In the genomic region with DNA sequence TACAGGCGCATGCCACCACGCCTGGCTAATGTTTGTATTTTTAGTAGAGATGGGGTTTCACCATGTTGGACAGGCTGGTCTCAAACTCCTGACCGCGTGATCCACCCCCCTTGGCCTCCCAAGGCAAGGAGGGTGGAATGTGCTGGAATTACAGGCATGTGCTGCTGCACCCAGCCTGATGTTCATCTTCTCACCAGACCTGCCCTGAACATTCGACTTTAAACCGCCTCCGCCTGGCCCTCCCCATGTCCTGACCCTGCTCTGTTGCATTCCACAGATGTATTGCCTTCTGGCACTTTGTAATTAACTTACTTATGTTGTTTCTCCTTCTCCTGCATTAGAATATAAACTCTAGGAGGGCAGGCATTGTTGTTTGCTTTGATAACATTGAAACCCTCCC, we compare ENCODE assay signal across 17 cellular contexts.
DNase-seq lines count a peak whose midpoint lies in the region; ATAC-seq and TF ChIP-seq lines count a peak whose summit lies in the region.
"Had no signal": no experiment of that assay in that cellular context is flagged by ENCODE, and none has a peak within 500 bp of the region (broad histone marks: within the 10 kb centered on the region; RNA-seq: fewer than 3 reads in every experiment).

No MANE protein-coding gene starts in this region.

- no peaks in the 10 kb centered on the region for H3K36me3 ChIP-seq in Caco-2 (ENCODE audit: control insufficient read depth, insufficient read depth, low read length)
- H3K36me3 ChIP-seq in spleen, result no peaks in the 10 kb centered on the region
- no peaks in the 10 kb centered on the region for H3K36me3 ChIP-seq in GM23338 (ENCODE audit: insufficient read depth)

- H3K4me3 Mint-ChIP-seq in Caco-2 (ENCODE audit: unreplicated experiment) (no peak overlapping the region), chondrocyte (ENCODE audit: unreplicated experiment) (no peak overlapping the region), mesothelial cell of epicardium (no peak overlapping the region), GM23338 (no peak overlapping the region)
- H3K4me3 Mint-ChIP-seq in activated CD4-positive, alpha-beta memory T cell treated with anti-CD3 and anti-CD28 coated beads, Interleukin-2, amount 10 ng/mL, durations not matched to agents 7 days and 5 days, result no peak overlapping the region
- no peak overlapping the region for H3K4me3 Mint-ChIP-seq in stimulated activated naive CD8-positive, alpha-beta T cell treated with anti-CD3 and anti-CD28 coated beads, Interleukin-15, amount 100 ng/mL, for 72 hours
- H3K4me3 Mint-ChIP-seq: CD14-positive monocyte had no signal

- H3K9me3 ChIP-seq in Caco-2 (no peaks in the 10 kb centered on the region), spleen (no peaks in the 10 kb centered on the region)

- H3K9me3 Mint-ChIP-seq in Caco-2 (ENCODE audit: unreplicated experiment) (no peaks in the 10 kb centered on the region), chondrocyte (ENCODE audit: low read depth) (peaks cover 3% of the 10 kb centered on the region), mesothelial cell of epicardium (peaks cover 3% of the 10 kb centered on the region), GM23338 (no peaks in the 10 kb centered on the region)
- no peaks in the 10 kb centered on the region for H3K9me3 Mint-ChIP-seq in activated CD4-positive, alpha-beta memory T cell treated with anti-CD3 and anti-CD28 coated beads, Interleukin-2, amount 10 ng/mL, durations not matched to agents 7 days and 5 days
- no peaks in the 10 kb centered on the region for H3K9me3 Mint-ChIP-seq in stimulated activated naive CD8-positive, alpha-beta T cell treated with anti-CD3 and anti-CD28 coated beads, Interleukin-15, amount 100 ng/mL, for 72 hours

- H3K4me2 ChIP-seq in GM23338, result no peak overlapping the region

- H3F3A ChIP-seq in GM23338 (replicated peaks; ENCODE audit: low read depth), result no peaks in the 10 kb centered on the region

- no peaks in the 10 kb centered on the region for H3K79me2 ChIP-seq in GM23338 (replicated peaks; ENCODE audit: insufficient read depth)

- no TSS peak for BruUV-seq in Caco-2 (replicated peaks; lab: Mats Ljungman, UMichigan)

- TF ChIP-seq POLR2A in spleen (IDR thresholded peaks at IDR 0.05), result no peak

- peaks cover 9% of the 10 kb centered on the region for H3K36me3 Mint-ChIP-seq in Caco-2 (ENCODE audit: insufficient read depth, unreplicated experiment)
- no peaks in the 10 kb centered on the region for H3K36me3 Mint-ChIP-seq in chondrocyte (ENCODE audit: low read depth)
- H3K36me3 Mint-ChIP-seq in mesothelial cell of epicardium, result no peaks in the 10 kb centered on the region
- H3K36me3 Mint-ChIP-seq in activated CD4-positive, alpha-beta memory T cell treated with anti-CD3 and anti-CD28 coated beads, Interleukin-2, amount 10 ng/mL, durations not matched to agents 7 days and 5 days (ENCODE audit: low read depth), result no peaks in the 10 kb centered on the region
- H3K36me3 Mint-ChIP-seq in GM23338 (ENCODE audit: low read depth), result no peaks in the 10 kb centered on the region; the same call in 2 of the 3 replicates
- H3K36me3 Mint-ChIP-seq: CD14-positive monocyte had no signal

- intact Hi-C loops in Caco-2 (cut with micrococcal nuclease; ENCODE audit: unreplicated experiment), result no loop called here
- intact Hi-C loops in spleen (cut with DNase I; ENCODE audit: low total_unique reads), result no loop called here

- WGBS in spleen, 5 donors, result 88 to 95% (median 92%) methylated on average over 7 of the region's 7 CpGs

- H3K27me3 Mint-ChIP-seq in Caco-2 (ENCODE audit: insufficient read depth, unreplicated experiment) (no peaks in the 10 kb centered on the region), chondrocyte (ENCODE audit: low read depth) (no peaks in the 10 kb centered on the region), mesothelial cell of epicardium (ENCODE audit: low read depth) (no peaks in the 10 kb centered on the region), GM23338 (ENCODE audit: insufficient read depth, low read depth, poor library complexity) (peaks cover 14% of the 10 kb centered on the region)
- peaks cover 9% of the 10 kb centered on the region for H3K27me3 Mint-ChIP-seq in activated CD4-positive, alpha-beta memory T cell treated with anti-CD3 and anti-CD28 coated beads, Interleukin-2, amount 10 ng/mL, durations not matched to agents 7 days and 5 days
- peaks cover 16% of the 10 kb centered on the region for H3K27me3 Mint-ChIP-seq in stimulated activated naive CD8-positive, alpha-beta T cell treated with anti-CD3 and anti-CD28 coated beads, Interleukin-15, amount 100 ng/mL, for 72 hours

- H2AFZ ChIP-seq in GM23338, result no peak overlapping the region

- H3K9me2 ChIP-seq in GM23338 (ENCODE audit: insufficient read depth), result peaks cover 7% of the 10 kb centered on the region; the same call in 1 of the 2 replicates

- H3K27ac ChIP-seq in spleen, result peak overlapping the region in 1 of 8 donors; percentile 57
- no peak overlapping the region for H3K27ac ChIP-seq in GM23338 (ENCODE audit: low read depth)

- H3K4me1 Mint-ChIP-seq in Caco-2 (ENCODE audit: low read depth, unreplicated experiment) (peaks cover 34% of the 10 kb centered on the region), chondrocyte (ENCODE audit: low read depth) (peaks cover 48% of the 10 kb centered on the region), mesothelial cell of epicardium (peaks cover 68% of the 10 kb centered on the region), GM23338 (peaks cover 39% of the 10 kb centered on the region)
- no peaks in the 10 kb centered on the region for H3K4me1 Mint-ChIP-seq in activated CD4-positive, alpha-beta memory T cell treated with anti-CD3 and anti-CD28 coated beads, Interleukin-2, amount 10 ng/mL, durations not matched to agents 7 days and 5 days
- H3K4me1 Mint-ChIP-seq in stimulated activated naive CD8-positive, alpha-beta T cell treated with anti-CD3 and anti-CD28 coated beads, Interleukin-15, amount 100 ng/mL, for 72 hours, result no peaks in the 10 kb centered on the region
- H3K4me1 Mint-ChIP-seq: CD14-positive monocyte had no signal

- no peak for ATAC-seq in stimulated activated naive CD8-positive, alpha-beta T cell treated with anti-CD3 and anti-CD28 coated beads, Interleukin-15, amount 100 ng/mL, for 72 hours
- ATAC-seq in GM21723 (IDR thresholded peaks at IDR 0.05; ENCODE audit: unreplicated experiment), result no peak
- no peak for ATAC-seq in GM23338
- ATAC-seq: K562 had no signal

- H3K27ac Mint-ChIP-seq in Caco-2 (ENCODE audit: unreplicated experiment) (peak overlapping the region; percentile 81), chondrocyte (ENCODE audit: unreplicated experiment) (no peak overlapping the region), mesothelial cell of epicardium (peak overlapping the region; percentile 75), GM23338 (no peak overlapping the region)
- H3K27ac Mint-ChIP-seq in activated CD4-positive, alpha-beta memory T cell treated with anti-CD3 and anti-CD28 coated beads, Interleukin-2, amount 10 ng/mL, durations not matched to agents 7 days and 5 days, result no peak overlapping the region
- peak overlapping the region in 1 of 2 donors; percentile 81 for H3K27ac Mint-ChIP-seq in stimulated activated naive CD8-positive, alpha-beta T cell treated with anti-CD3 and anti-CD28 coated beads, Interleukin-15, amount 100 ng/mL, for 72 hours
- H3K27ac Mint-ChIP-seq: CD14-positive monocyte had no signal

- H3K4me1 ChIP-seq in Caco-2, result peaks cover 50% of the 10 kb centered on the region
- H3K4me1 ChIP-seq in spleen, result peaks cover 3 to 50% (median 19%) of the 10 kb centered on the region in 6 donors
- H3K4me1 ChIP-seq in GM23338 (ENCODE audit: insufficient read depth), result peaks cover 18% of the 10 kb centered on the region

- POLR2A ChIA-PET in Caco-2 (lab: Charles Lee), result no interaction called here
- POLR2A ChIA-PET in activated CD4-positive, alpha-beta memory T cell treated with anti-CD3 and anti-CD28 coated beads, Interleukin-2, amount 10 ng/mL, durations not matched to agents 7 days and 5 days (lab: Charles Lee), result no interaction called here

- DNase-seq in Caco-2 (peak; percentile 34 to 72), chondrocyte (ENCODE audit: low spot score) (peak; percentile 29), mesothelial cell of epicardium (ENCODE audit: low spot score in 2 of 2, unreplicated experiment in 2 of 2) (no peak), spleen (peak; percentile 23), GM23338 (ENCODE audit: low spot score) (no peak)
- no peak for DNase-seq in activated CD4-positive, alpha-beta memory T cell treated with anti-CD3 and anti-CD28 coated beads, Interleukin-2, amount 10 ng/mL, durations not matched to agents 7 days and 5 days
- DNase-seq in stimulated activated naive CD8-positive, alpha-beta T cell treated with anti-CD3 and anti-CD28 coated beads, Interleukin-15, amount 100 ng/mL, for 72 hours, result no peak
- DNase-seq: HCEC 1CT; NCI-H1417 treated with DMSO at 0.1 percent for 48 hours; NCI-H2029; NCI-H2171; NCI-H446; NK-92 treated with Interleukin-12 subunit alpha and Interleukin-12 subunit beta, amount 100 ng/mL, for 24 hours; SIG-M5 had no signal

- TF ChIP-seq CTCF in Caco-2 (IDR thresholded peaks at IDR 0.05; ENCODE audit: insufficient read depth in 1 of 2, low read depth in 1 of 2, low read length in 1 of 2, severe bottlenecking in 1 of 2, unreplicated experiment in 1 of 2), result no peak
- TF ChIP-seq CTCF in chondrocyte (IDR thresholded peaks at IDR 0.05), result no peak
- no peak for TF ChIP-seq CTCF in mesothelial cell of epicardium (IDR thresholded peaks at IDR 0.05; ENCODE audit: unreplicated experiment)
- TF ChIP-seq CTCF in spleen (IDR thresholded peaks at IDR 0.05 in 8 of 11, conservative IDR thresholded peaks at IDR 0.05 in 3 of 11), result no peak
- TF ChIP-seq CTCF in GM23338 (conservative IDR thresholded peaks at IDR 0.05; ENCODE audit: low read depth in 2 of 2), result no peak

- CTCF ChIA-PET in Caco-2 (lab: Charles Lee), result interaction anchor here (3.8 kb wide), 1 partner anchor 13 kb away, joined by 18 read pairs; no protein-coding TSS in a partner anchor
- CTCF ChIA-PET in activated CD4-positive, alpha-beta memory T cell treated with anti-CD3 and anti-CD28 coated beads, Interleukin-2, amount 10 ng/mL, durations not matched to agents 7 days and 5 days (lab: Charles Lee), result no interaction called here

- H3K4me3 ChIP-seq in Caco-2 (ENCODE audit: low read depth, low read length) (no peak overlapping the region), spleen (no peak overlapping the region), GM23338 (no peak overlapping the region)
- H3K4me3 ChIP-seq: K562 had no signal

- H3K27me3 ChIP-seq in Caco-2 (replicated peaks; ENCODE audit: control insufficient read depth, insufficient read depth, low read length) (no peaks in the 10 kb centered on the region), spleen (replicated peaks in 1 of 7) (no peaks in the 10 kb centered on the region), GM23338 (ENCODE audit: insufficient read depth) (no peaks in the 10 kb centered on the region)

- no peaks in the 10 kb centered on the region for H4K20me1 ChIP-seq in GM23338 (replicated peaks; ENCODE audit: insufficient read depth)

TF ChIP-seq in GM23338, 12 proteins besides CTCF, POLR2A, EP300 and RAD21 (continues in another document):
- TF ChIP-seq POLR2AphosphoS5 (IDR thresholded peaks at IDR 0.05; ENCODE audit: low read depth), result no peak

Comparison
In these comparisons a context has a peak if more than half of its experiments do, and no peak if none do; other contexts are left out.
1. DNase-seq: peak in Caco-2 (2 of 2), chondrocyte (single experiment) and spleen (single experiment); none in mesothelial cell of epicardium (0 of 2), activated CD4-positive, alpha-beta memory T cell treated with anti-CD3 and anti-CD28 coated beads, Interleukin-2, amount 10 ng/mL, durations not matched to agents 7 days and 5 days (single experiment), stimulated activated naive CD8-positive, alpha-beta T cell treated with anti-CD3 and anti-CD28 coated beads, Interleukin-15, amount 100 ng/mL, for 72 hours (0 of 2) and GM23338 (single experiment).
2. H3K27ac Mint-ChIP-seq: peak in Caco-2 (single experiment) and mesothelial cell of epicardium (single experiment); none in chondrocyte (single experiment), activated CD4-positive, alpha-beta memory T cell treated with anti-CD3 and anti-CD28 coated beads, Interleukin-2, amount 10 ng/mL, durations not matched to agents 7 days and 5 days (single experiment) and GM23338 (single experiment).